ENCODE assay signal across 8 cellular contexts in genomic region chr3:11803977-11804903, GRCh38. TPM values are rescaled to one million over a fixed set of nuclear protein-coding genes. Genes with fewer than 3 reads are reported as not detected.
DNase-seq lines count a peak whose midpoint lies in the region; ATAC-seq and TF ChIP-seq lines count a peak whose summit lies in the region.

No MANE protein-coding gene starts in this region.

- TF ChIP-seq CTCF in omental fat pad (IDR thresholded peaks at IDR 0.05), result peak in 1 of 3 donors; percentile 12

- ATAC-seq in activated CD4-positive, CD25-positive, alpha-beta regulatory T cell treated with anti-CD3 and anti-CD28 coated beads, Interleukin-2, amount 50 U/mL, for 24 hours, result peak; percentile 51 to 53
- ATAC-seq in HG02798 (IDR thresholded peaks at IDR 0.05; ENCODE audit: poor library complexity, unreplicated experiment), result peak; percentile 70
- ATAC-seq in omental fat pad (ENCODE audit: low FRiP score), result peak; percentile 45

- DNase-seq in activated CD4-positive, CD25-positive, alpha-beta regulatory T cell treated with anti-CD3 and anti-CD28 coated beads, Interleukin-2, amount 50 U/mL, for 72 hours, result no peak
- peak; percentile 44 for DNase-seq in NCI-H748 (lab: John Stamatoyannopoulos, UW; ENCODE audit: unreplicated experiment)
- DNase-seq in activated T-cell treated with anti-CD3 and anti-CD28 coated beads for 4 hours, result peak; percentile 11
- peak; percentile 47 for DNase-seq in fibroblast of the conjunctiva (ENCODE audit: low read depth)
- no peak for DNase-seq in omental fat pad (ENCODE audit: low spot score)
- DNase-seq in DMS153 treated with DMSO at 0.1 percent for 48 hours (lab: John Stamatoyannopoulos, UW; ENCODE audit: unreplicated experiment), result no peak

RNA-seq across cellular contexts. Expression of gene TAMM41, which starts 42.4 kb away (rescaled TPM):
- total RNA-seq in omental fat pad, result 10 to 100 TPM in 1 of 4 donors, 1 to 10 TPM in 3; 5.2 to 17.2 (median 9.3) TPM

Comparison
In these comparisons a context has a peak if more than half of its experiments do, and no peak if none do; other contexts are left out.
1. DNase-seq: peak in NCI-H748 (single experiment), activated T-cell treated with anti-CD3 and anti-CD28 coated beads for 4 hours (single experiment) and fibroblast of the conjunctiva (single experiment); none in activated CD4-positive, CD25-positive, alpha-beta regulatory T cell treated with anti-CD3 and anti-CD28 coated beads, Interleukin-2, amount 50 U/mL, for 72 hours (single experiment), omental fat pad (single experiment) and DMS153 treated with DMSO at 0.1 percent for 48 hours (single experiment).
2. Peak in every context shown above with its lines, with median percentiles within 50 percentile points of each other: ATAC-seq.